Comparison of ENCODE assay signal across 25 cellular contexts in the genomic region with DNA sequence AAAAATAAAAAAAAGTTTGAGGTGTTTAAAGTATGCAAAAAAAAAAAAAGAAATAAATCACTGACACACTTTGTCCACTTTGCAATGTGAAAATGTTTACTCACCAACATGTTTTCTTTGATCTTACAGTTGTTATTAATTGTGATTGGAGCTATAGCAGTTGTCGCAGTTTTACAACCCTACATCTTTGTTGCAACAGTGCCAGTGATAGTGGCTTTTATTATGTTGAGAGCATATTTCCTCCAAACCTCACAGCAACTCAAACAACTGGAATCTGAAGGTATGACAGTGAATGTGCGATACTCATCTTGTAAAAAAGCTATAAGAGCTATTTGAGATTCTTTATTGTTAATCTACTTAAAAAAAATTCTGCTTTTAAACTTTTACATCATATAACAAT.
A peak's percentile ranks its signal among the peaks of the same experiment; 100 is the strongest.
DNase-seq lines count a peak whose midpoint lies in the region; ATAC-seq, FAIRE-seq and TF ChIP-seq lines count a peak whose summit lies in the region.
"Had no signal": no experiment of that assay in that cellular context is flagged by ENCODE, and none has a peak within 500 bp of the region (broad histone marks: within the 10 kb centered on the region; RNA-seq: fewer than 3 reads in every experiment).

No MANE protein-coding gene starts in this region.

- FAIRE-seq in colon (lab: Jason Lieb, UNC): peak; percentile 24
- FAIRE-seq: GM12891, GM19239 had no signal

- DNase-seq in LoVo (ENCODE audit: low spot score) (peak; percentile 61), mucosa of descending colon (no peak), GDM1 (lab: John Stamatoyannopoulos, UW) (no peak), hypothalamus (lab: John Stamatoyannopoulos, UW) (no peak), HT-29 (ENCODE audit: low spot score) (no peak)
- no peak for DNase-seq in activated T-cell treated with anti-CD3 and anti-CD28 coated beads, Interleukin-2, amount 50 U/mL, for 1 hour
- DNase-seq: 8988T; ACHN; BE2C; C1 segment of cervical spinal cord; CD4-positive, alpha-beta memory T cell; CD4-positive, CD25-positive, alpha-beta regulatory T cell; CD8-positive, alpha-beta memory T cell; COR-L47; DMS 273 treated with DMSO at 0.1 percent for 48 hours; DMS153; DMS53; DMS79; DND-41; EL; GF-D8 had no signal

- peaks cover 3% of the 10 kb centered on the region for H3K4me1 ChIP-seq in mucosa of descending colon (ENCODE audit: low read depth)
- H3K4me1 ChIP-seq: BE2C, BLaER1 had no signal

- H3K4me3 ChIP-seq in mucosa of descending colon: no peak overlapping the region
- H3K4me3 ChIP-seq: BLaER1 had no signal

- no peaks in the 10 kb centered on the region for H3K9me3 ChIP-seq in mucosa of descending colon
- H3K9me3 ChIP-seq: BE2C, BLaER1 had no signal

- no peak for TF ChIP-seq CTCF in mucosa of descending colon (IDR thresholded peaks at IDR 0.05)

- ATAC-seq in mucosa of descending colon: peak; percentile 68

- no peaks in the 10 kb centered on the region for H3K36me3 ChIP-seq in mucosa of descending colon (ENCODE audit: low read depth)
- H3K36me3 ChIP-seq: BE2C, BLaER1 had no signal

- intact Hi-C loops in mucosa of descending colon (cut with DNase I, micrococcal nuclease): no loop called here
